23 cellular contexts compared by ENCODE assay signal in the genomic region with DNA sequence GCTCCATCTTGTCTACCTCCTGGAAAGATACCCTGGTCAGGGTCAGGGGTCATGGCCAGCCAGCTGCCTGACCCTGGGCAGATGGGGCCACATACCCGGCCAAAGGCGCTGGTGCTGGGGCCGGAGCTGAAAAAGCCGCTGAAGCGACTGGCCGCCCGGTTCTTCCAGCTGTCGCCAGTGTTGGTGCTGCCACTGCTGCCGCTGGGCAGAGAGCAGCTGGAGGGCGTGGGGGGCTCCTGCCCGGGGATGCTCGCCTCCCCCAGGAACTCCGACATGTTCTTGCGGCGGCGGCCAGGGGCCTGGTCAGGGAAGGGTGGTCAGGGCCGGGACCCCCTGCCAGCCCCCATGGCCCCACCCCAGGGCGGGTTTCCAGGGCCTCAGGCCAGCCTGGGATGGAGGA. TPM values are rescaled to one million over a fixed set of nuclear protein-coding genes. Genes with fewer than 3 reads are reported as not detected.
"Had no signal": no experiment of that assay in that cellular context is flagged by ENCODE, and none has a peak within 500 bp of the region (broad histone marks: within the 10 kb centered on the region; RNA-seq: fewer than 3 reads in every experiment).

No MANE protein-coding gene starts in this region.

- H3K4me1 Mint-ChIP-seq: immature natural killer cell, mesothelial cell of epicardium had no signal

- ATAC-seq: effector memory CD8-positive, alpha-beta T cell; left cardiac atrium; natural killer cell treated with Interleukin-12 subunit alpha and Interleukin-12 subunit beta and Interleukin-15 and Interleukin-18, amount 100 ng/mL, for 72 hours; pancreas; right lobe of liver; stimulated activated effector memory CD8-positive, alpha-beta T cell treated with anti-CD3 and anti-CD28 coated beads, Interleukin-12 subunit alpha, Interleukin-12 subunit beta, amount 100 ng/mL, for 72 hours had no signal

- H3K27me3 ChIP-seq: foreskin keratinocyte, pancreas, right lobe of liver, upper lobe of right lung, vagina had no signal

- H3K4me3 ChIP-seq: left ventricle myocardium inferior, lower lobe of right lung, neural progenitor cell, pancreas, prostate gland, right lobe of liver, upper lobe of right lung, vagina had no signal

- H3K36me3 ChIP-seq: neural progenitor cell, pancreas, prostate gland, right lobe of liver, upper lobe of right lung had no signal

- H3K9ac ChIP-seq: neural progenitor cell had no signal

- H3K36me3 Mint-ChIP-seq: immature natural killer cell; memory B cell; natural killer cell treated with Interleukin-12 subunit alpha and Interleukin-12 subunit beta and Interleukin-15 and Interleukin-18, amount 100 ng/mL, for 72 hours; stimulated activated effector memory CD8-positive, alpha-beta T cell treated with anti-CD3 and anti-CD28 coated beads, Interleukin-12 subunit alpha, Interleukin-12 subunit beta, amount 100 ng/mL, for 72 hours had no signal

- DNase-seq: effector memory CD8-positive, alpha-beta T cell; foreskin keratinocyte; immature natural killer cell; left cardiac atrium; left ventricle myocardium inferior; lower lobe of right lung; occipital lobe; retina; stimulated activated CD4-positive, alpha-beta T cell treated with anti-CD3 and anti-CD28 coated beads, Interleukin-4, amount 100 ng/mL, for 1 hour; upper lobe of right lung had no signal

- H3K9me3 ChIP-seq: left ventricle myocardium inferior, lower lobe of right lung, pancreas, prostate gland, right lobe of liver, upper lobe of right lung, vagina had no signal

- H3K4me3 Mint-ChIP-seq: dendritic cell treated with granulocyte-macrophage colony-stimulating factor and Interleukin-4, amounts not matched to agents 40 ng/mL and 50 ng/mL, for 4 days; effector memory CD8-positive, alpha-beta T cell; immature natural killer cell; memory B cell; mesothelial cell of epicardium; natural killer cell treated with Interleukin-12 subunit alpha and Interleukin-12 subunit beta and Interleukin-15 and Interleukin-18, amount 100 ng/mL, for 72 hours; neural progenitor cell; stimulated activated effector memory CD8-positive, alpha-beta T cell treated with anti-CD3 and anti-CD28 coated beads, Interleukin-12 subunit alpha, Interleukin-12 subunit beta, amount 100 ng/mL, for 72 hours; stimulated activated naive CD8-positive, alpha-beta T cell treated with anti-CD3 and anti-CD28 coated beads, Interleukin-15, Interleukin-2, amounts not matched to agents 100 ng/mL and 50 ng/mL, for 24 hours had no signal

- H3K4me1 ChIP-seq: pancreas, prostate gland, upper lobe of right lung, vagina had no signal

- H2AFZ ChIP-seq: neural progenitor cell had no signal

- FAIRE-seq: keratinocyte, pancreas had no signal

- H3K4me2 ChIP-seq: neural progenitor cell had no signal

- H3K27ac ChIP-seq: foreskin keratinocyte, left ventricle myocardium inferior, neural progenitor cell, pancreas, prostate gland, right lobe of liver, vagina had no signal

- H3K27me3 Mint-ChIP-seq: natural killer cell treated with Interleukin-12 subunit alpha and Interleukin-12 subunit beta and Interleukin-15 and Interleukin-18, amount 100 ng/mL, for 72 hours; stimulated activated naive CD8-positive, alpha-beta T cell treated with anti-CD3 and anti-CD28 coated beads, Interleukin-15, Interleukin-2, amounts not matched to agents 100 ng/mL and 50 ng/mL, for 24 hours had no signal

- H3K9me3 Mint-ChIP-seq: dendritic cell treated with granulocyte-macrophage colony-stimulating factor and Interleukin-4, amounts not matched to agents 40 ng/mL and 50 ng/mL, for 4 days; effector memory CD8-positive, alpha-beta T cell; immature natural killer cell; memory B cell; mesothelial cell of epicardium; natural killer cell treated with Interleukin-12 subunit alpha and Interleukin-12 subunit beta and Interleukin-15 and Interleukin-18, amount 100 ng/mL, for 72 hours; neural progenitor cell; stimulated activated effector memory CD8-positive, alpha-beta T cell treated with anti-CD3 and anti-CD28 coated beads, Interleukin-12 subunit alpha, Interleukin-12 subunit beta, amount 100 ng/mL, for 72 hours; stimulated activated naive CD8-positive, alpha-beta T cell treated with anti-CD3 and anti-CD28 coated beads, Interleukin-15, Interleukin-2, amounts not matched to agents 100 ng/mL and 50 ng/mL, for 24 hours had no signal

- H3K27ac Mint-ChIP-seq: dendritic cell treated with granulocyte-macrophage colony-stimulating factor and Interleukin-4, amounts not matched to agents 40 ng/mL and 50 ng/mL, for 4 days; effector memory CD8-positive, alpha-beta T cell; immature natural killer cell; memory B cell; mesothelial cell of epicardium; natural killer cell treated with Interleukin-12 subunit alpha and Interleukin-12 subunit beta and Interleukin-15 and Interleukin-18, amount 100 ng/mL, for 72 hours; neural progenitor cell; stimulated activated effector memory CD8-positive, alpha-beta T cell treated with anti-CD3 and anti-CD28 coated beads, Interleukin-12 subunit alpha, Interleukin-12 subunit beta, amount 100 ng/mL, for 72 hours; stimulated activated naive CD8-positive, alpha-beta T cell treated with anti-CD3 and anti-CD28 coated beads, Interleukin-15, Interleukin-2, amounts not matched to agents 100 ng/mL and 50 ng/mL, for 24 hours had no signal

RNA-seq across cellular contexts. Expression of a gene that starts 48.6 kb away (rescaled TPM):
- total RNA-seq: epithelial cell of proximal tubule, occipital lobe had no signal
- polyA plus RNA-seq: immature natural killer cell had no signal

RNA-seq across cellular contexts. Expression of a gene that starts 53.4 kb away (rescaled TPM):
- total RNA-seq: left ventricle myocardium inferior; natural killer cell treated with Interleukin-12 subunit alpha and Interleukin-12 subunit beta and Interleukin-15 and Interleukin-18, amount 100 ng/mL, for 72 hours had no signal
- polyA plus RNA-seq: immature natural killer cell, pancreas had no signal
